Comparison of ENCODE assay signal across 1 cellular context in the genomic region with DNA sequence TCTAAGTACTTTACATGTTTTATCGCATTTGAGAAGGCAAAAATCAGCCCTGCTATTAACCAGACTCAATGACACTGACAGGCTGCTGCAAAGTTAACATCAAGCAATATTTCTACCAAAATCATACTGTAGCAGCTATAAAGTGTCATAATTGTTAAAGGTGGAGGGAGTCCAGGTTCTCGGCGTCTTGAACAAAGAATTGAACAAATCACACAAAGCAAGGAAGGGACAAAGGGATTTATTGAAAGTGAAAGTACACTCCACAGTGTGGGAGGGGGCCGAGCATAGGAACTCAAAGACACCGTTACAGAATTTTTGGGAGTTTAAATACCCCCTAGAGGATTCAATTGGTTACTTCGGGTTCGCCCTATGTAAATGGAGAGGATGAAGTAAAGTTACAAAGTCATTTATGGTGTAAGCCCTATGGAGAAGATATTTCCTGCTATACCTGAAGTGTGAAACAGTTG.
TF ChIP-seq lines count a peak whose summit lies in the region.

No MANE protein-coding gene starts in this region.

TF ChIP-seq in GM12878, 131 proteins besides CTCF, POLR2A, EP300 and RAD21 (continued from another document):
- TF ChIP-seq CBX5 (IDR thresholded peaks at IDR 0.05; ENCODE audit: low read depth), result no peak
- TF ChIP-seq RBBP5 (conservative IDR thresholded peaks at IDR 0.05), result no peak
- TF ChIP-seq TCF12 (IDR thresholded peaks at IDR 0.05; ENCODE audit: low read depth, low read length), result no peak
- no peak for TF ChIP-seq NFIC (IDR thresholded peaks at IDR 0.05; ENCODE audit: low read depth, low read length)
